Comparison of ENCODE assay signal across 23 cellular contexts in the genomic region with DNA sequence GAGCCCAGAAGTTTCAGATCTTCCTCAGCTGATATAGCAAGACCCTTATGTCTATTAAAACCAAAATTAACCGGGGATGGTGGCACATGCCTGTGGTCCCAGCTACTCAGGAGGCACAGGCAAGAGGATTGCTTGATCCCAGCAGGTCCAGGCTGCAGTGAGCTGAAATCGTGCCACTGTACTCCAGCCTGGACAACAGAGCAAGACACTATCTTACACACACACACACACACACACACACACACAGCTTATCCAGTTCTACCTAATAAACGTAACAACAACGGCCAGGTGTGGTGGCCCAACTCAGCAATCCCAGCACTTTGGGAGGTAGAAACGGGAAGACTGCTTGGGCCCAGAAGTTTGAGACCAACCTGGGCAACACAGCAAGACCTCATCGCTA.
"Had no signal": no experiment of that assay in that cellular context is flagged by ENCODE, and none has a peak within 500 bp of the region (broad histone marks: within the 10 kb centered on the region; RNA-seq: fewer than 3 reads in every experiment).

No MANE protein-coding gene starts in this region.

- H3K27ac Mint-ChIP-seq: activated CD4-positive, alpha-beta memory T cell treated with anti-CD3 and anti-CD28 coated beads for 36 hours; activated naive CD4-positive, alpha-beta T cell treated with anti-CD3 and anti-CD28 coated beads for 36 hours; activated naive CD8-positive, alpha-beta T cell had no signal

- H3K4me3 Mint-ChIP-seq: activated CD4-positive, alpha-beta memory T cell treated with anti-CD3 and anti-CD28 coated beads for 36 hours; activated naive CD4-positive, alpha-beta T cell treated with anti-CD3 and anti-CD28 coated beads for 36 hours; activated naive CD8-positive, alpha-beta T cell; activated T-cell treated with anti-CD3 and anti-CD28 coated beads, Interleukin-2, amount 50 U/mL, for 4 hours had no signal

- H3K9me3 Mint-ChIP-seq: activated T-cell treated with anti-CD3 and anti-CD28 coated beads, Interleukin-2, amount 50 U/mL, for 4 hours had no signal

- H3K4me1 ChIP-seq: SJCRH30 had no signal

- H3K9ac ChIP-seq: SK-N-SH had no signal

- H3K27me3 ChIP-seq: brain microvascular endothelial cell, cardiac muscle cell, Peyer's patch, SJCRH30 had no signal

- DNase-seq: activated CD4-positive, alpha-beta memory T cell treated with anti-CD3 and anti-CD28 coated beads for 36 hours; activated CD4-positive, alpha-beta T cell treated with anti-CD3 and anti-CD28 coated beads for 48 hours; activated CD4-positive, CD25-positive, alpha-beta regulatory T cell treated with anti-CD3 and anti-CD28 coated beads, Interleukin-2, amount 50 U/mL, for 72 hours; activated CD8-positive, alpha-beta memory T cell treated with anti-CD3 and anti-CD28 coated beads for 24 hours; activated gamma-delta T cell; activated naive CD4-positive, alpha-beta T cell treated with anti-CD3 and anti-CD28 coated beads for 36 hours; activated T-cell treated with anti-CD3 and anti-CD28 coated beads, Interleukin-2, amount 50 U/mL, for 4 hours; brain microvascular endothelial cell; cerebellar nuclear complex; NCI-H1105 treated with DMSO at 0.1 percent for 48 hours; NCI-H1436 treated with DMSO at 0.1 percent for 48 hours; NCI-H187; NCI-H2081 treated with DMSO at 0.1 percent for 48 hours; NCI-H446; NCI-H524; Peyer's patch; Right ventricle myocardium superior; SJCRH30; SK-N-SH; T-helper 1 cell had no signal

- ATAC-seq: activated T-cell treated with anti-CD3 and anti-CD28 coated beads, Interleukin-2, amount 50 U/mL, for 4 hours had no signal

- H3K4me3 ChIP-seq: cardiac muscle cell, Peyer's patch, SJCRH30 had no signal

- H3K9me3 ChIP-seq: Peyer's patch had no signal

- H3K27ac ChIP-seq: brain microvascular endothelial cell, cardiac muscle cell, Peyer's patch, RWPE1, SJCRH30 had no signal

- H3K27me3 Mint-ChIP-seq: activated CD4-positive, alpha-beta memory T cell treated with anti-CD3 and anti-CD28 coated beads for 36 hours; activated naive CD8-positive, alpha-beta T cell had no signal

- H3K4me2 ChIP-seq: SK-N-SH had no signal
